12 cellular contexts compared by ENCODE assay signal in genomic region chr2:142682528-142682927, GRCh38.
A peak's percentile ranks its signal among the peaks of the same experiment; 100 is the strongest.
DNase-seq lines count a peak whose midpoint lies in the region; ATAC-seq, FAIRE-seq and TF ChIP-seq lines count a peak whose summit lies in the region.
"Had no signal": no experiment of that assay in that cellular context is flagged by ENCODE, and none has a peak within 500 bp of the region (broad histone marks: within the 10 kb centered on the region; RNA-seq: fewer than 3 reads in every experiment).

No MANE protein-coding gene starts in this region.

- no peaks in the 10 kb centered on the region for H4K20me1 ChIP-seq in GM23248 (ENCODE audit: insufficient read depth)

- no peaks in the 10 kb centered on the region for H3K4me1 ChIP-seq in GM23248 (ENCODE audit: insufficient read depth)
- H3K4me1 ChIP-seq in RWPE2 (ENCODE audit: insufficient read depth, poor library complexity, severe bottlenecking) = no peaks in the 10 kb centered on the region
- H3K4me1 ChIP-seq: SJSA1 had no signal

- H3K9ac ChIP-seq in GM23248 = no peak overlapping the region

- TF ChIP-seq CTCF in RWPE2 (IDR thresholded peaks at IDR 0.05; ENCODE audit: poor library complexity, severe bottlenecking) (peak; percentile 60), fibroblast of the aortic adventitia (IDR thresholded peaks at IDR 0.05; ENCODE audit: insufficient read depth, low read length) (peak; percentile 21)

- H3K4me3 ChIP-seq in GM23248 = no peak overlapping the region
- H3K4me3 ChIP-seq in RWPE2 (ENCODE audit: severe bottlenecking) = no peak overlapping the region
- no peak overlapping the region for H3K4me3 ChIP-seq in fibroblast of the aortic adventitia (ENCODE audit: low read depth, low read length)
- H3K4me3 ChIP-seq: SJSA1 had no signal

- H3K9me2 ChIP-seq in GM23248 (ENCODE audit: insufficient read depth) = no peaks in the 10 kb centered on the region

- H3K4me2 ChIP-seq in GM23248 (ENCODE audit: unreplicated experiment) = no peak overlapping the region

- peak; percentile 74 for FAIRE-seq in A204.1 (lab: Jason Lieb, UNC)

- in situ Hi-C loops in GM23248 (cut with MboI) = loop anchor here (10.0 kb wide), 1 partner anchor 302 kb away; no protein-coding TSS in a partner anchor

- 0 out of 2 replicates have a peak, but pooled peaks cover 4% of the 10 kb centered on the region for H3K27me3 ChIP-seq in GM23248 (replicated peaks; ENCODE audit: insufficient read depth)
- no peaks in the 10 kb centered on the region for H3K27me3 ChIP-seq in RWPE2 (ENCODE audit: insufficient read depth, poor library complexity, severe bottlenecking)
- H3K27me3 ChIP-seq: SJSA1 had no signal

- H2AFZ ChIP-seq in GM23248 = no peak overlapping the region

- DNase-seq in GM23248 = peak; percentile 29
- DNase-seq in RWPE2 (ENCODE audit: low spot score) = no peak
- DNase-seq in fibroblast of the aortic adventitia (ENCODE audit: low read depth) = peak; percentile 57
- DNase-seq in NCI-H1930 (lab: John Stamatoyannopoulos, UW) = no peak
- no peak for DNase-seq in activated gamma-delta T cell (lab: John Stamatoyannopoulos, UW)
- no peak for DNase-seq in NCI-H524 treated with DMSO at 0.1 percent for 48 hours (lab: John Stamatoyannopoulos, UW)
- DNase-seq: CD4-positive, alpha-beta memory T cell; kidney glomerular epithelial cell had no signal

- ATAC-seq in RWPE2 (ENCODE audit: low read depth) (no peak), GM21717 (IDR thresholded peaks at IDR 0.05; ENCODE audit: unreplicated experiment) (no peak)
- ATAC-seq: stimulated activated effector memory CD8-positive, alpha-beta T cell treated with anti-CD3 and anti-CD28 coated beads, Interleukin-12 subunit alpha, Interleukin-12 subunit beta, amount 100 ng/mL, for 72 hours had no signal

- H3K36me3 ChIP-seq in GM23248 (ENCODE audit: low read depth) (no peaks in the 10 kb centered on the region), RWPE2 (ENCODE audit: low read depth) (no peaks in the 10 kb centered on the region)
- H3K36me3 ChIP-seq: SJSA1 had no signal

- 91 to 94% methylated on average over 2 of the region's 2 CpGs for WGBS in GM23248 (ENCODE audit: low coverage in 1 of 2, low lambda C conversion rate in 2 of 2, missing lambda C conversion rate in 2 of 2), 2 experiments

- no peaks in the 10 kb centered on the region for H3K79me2 ChIP-seq in GM23248 (ENCODE audit: insufficient read depth)

- H3K27ac ChIP-seq in GM23248 (no peak overlapping the region), RWPE2 (ENCODE audit: poor library complexity, severe bottlenecking) (no peak overlapping the region)
- H3K27ac ChIP-seq: SJSA1 had no signal

- H3K9me3 ChIP-seq in GM23248 (ENCODE audit: low read depth) = no peaks in the 10 kb centered on the region
- H3K9me3 ChIP-seq in RWPE2 (ENCODE audit: severe bottlenecking) = no peaks in the 10 kb centered on the region
- H3K9me3 ChIP-seq: SJSA1 had no signal

- H3F3A ChIP-seq in GM23248 (ENCODE audit: insufficient read depth) = no peaks in the 10 kb centered on the region

Comparison
In these comparisons a context has a peak if more than half of its experiments do, and no peak if none do; other contexts are left out.
1. DNase-seq: peak in GM23248 (single experiment) and fibroblast of the aortic adventitia (single experiment); none in RWPE2 (single experiment), NCI-H1930 (0 of 2), activated gamma-delta T cell (single experiment) and NCI-H524 treated with DMSO at 0.1 percent for 48 hours (single experiment).